ENCODE assay signal across 8 cellular contexts in the genomic region with DNA sequence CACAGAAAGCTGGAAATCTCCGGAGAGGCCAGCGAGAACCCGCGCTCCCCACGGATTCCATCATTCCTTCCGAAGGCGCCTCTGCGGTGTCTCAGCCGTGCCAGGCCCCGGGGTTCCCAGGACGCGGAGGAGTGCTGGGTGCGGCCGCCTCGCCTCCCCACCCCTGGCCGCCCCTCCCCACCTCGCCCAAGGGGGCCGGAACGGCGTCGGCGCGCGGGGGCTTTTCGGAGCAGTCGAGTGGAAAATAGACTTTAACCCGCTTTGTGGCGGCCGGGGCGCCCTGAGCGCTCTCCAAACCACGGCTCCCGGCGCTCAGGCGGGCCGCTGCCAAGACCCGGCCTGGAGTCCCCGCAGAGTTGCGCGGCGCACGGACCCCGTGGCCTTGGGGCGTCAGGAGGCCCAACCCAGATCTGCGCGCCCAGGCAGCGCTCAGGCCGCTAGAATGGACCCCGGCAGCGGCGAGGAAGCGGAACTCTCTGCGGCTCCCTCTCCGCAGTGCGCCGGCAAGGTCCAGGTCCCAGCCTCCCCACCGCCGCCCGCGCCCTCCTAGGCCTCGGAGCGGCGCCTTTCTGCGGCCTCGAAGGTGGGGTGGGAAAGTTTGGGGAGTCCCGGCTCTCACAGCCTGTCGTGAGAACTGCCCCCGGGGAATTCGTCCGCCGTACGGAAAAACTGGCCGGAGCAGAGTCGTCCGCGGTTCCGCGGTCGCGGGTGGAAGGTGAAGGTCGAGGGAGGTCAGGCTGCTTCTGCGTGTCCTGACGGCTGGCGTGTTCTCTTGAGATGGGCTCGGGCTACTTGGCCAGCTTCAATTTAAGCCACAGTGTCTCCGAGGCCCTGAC. TPM values are rescaled to one million over a fixed set of nuclear protein-coding genes. Genes with fewer than 3 reads are reported as not detected.
DNase-seq lines count a peak whose midpoint lies in the region; ATAC-seq and TF ChIP-seq lines count a peak whose summit lies in the region.

No MANE protein-coding gene starts in this region.

- TF ChIP-seq CTCF in GM10266 (IDR thresholded peaks at IDR 0.05; ENCODE audit: control insufficient read depth, insufficient read depth, low read depth, missing control alignments) (no peak), VCaP (conservative IDR thresholded peaks at IDR 0.05) (no peak), nephron (IDR thresholded peaks at IDR 0.05; ENCODE audit: unreplicated experiment in 3 of 3) (no peak)

- peaks cover 62% of the 10 kb centered on the region for H3K27me3 Mint-ChIP-seq in nephron (ENCODE audit: low read depth)

- H3K9me3 ChIP-seq in HUES64 (ENCODE audit: insufficient read depth, low read depth, low read length) = no peaks in the 10 kb centered on the region

- H3K4me3 ChIP-seq in HUES64 (ENCODE audit: low read length) = peak overlapping the region; percentile 59

- H3K9me3 Mint-ChIP-seq in nephron = no peaks in the 10 kb centered on the region

- under 1% methylated on average over 86 of the region's 86 CpGs for WGBS in HUES64

- peaks cover 30% of the 10 kb centered on the region for H3K4me1 ChIP-seq in HUES64 (ENCODE audit: insufficient read depth, low read length)

- no peaks in the 10 kb centered on the region for H3K36me3 ChIP-seq in HUES64 (ENCODE audit: insufficient read depth, low read length)

- H3K4me1 Mint-ChIP-seq in nephron = no peaks in the 10 kb centered on the region

- no peaks in the 10 kb centered on the region for H3K36me3 Mint-ChIP-seq in nephron (ENCODE audit: low read depth)

- H3K4me3 Mint-ChIP-seq in nephron = peak overlapping the region; percentile 34 to 73 (median 61)

- peak; percentile 85 for DNase-seq in GM10266 (ENCODE audit: extremely low spot score)
- DNase-seq in SHP77 treated with DMSO at 0.1 percent for 48 hours (lab: John Stamatoyannopoulos, UW) = no peak
- DNase-seq in OCI-M1 (lab: John Stamatoyannopoulos, UW) = no peak

- peaks cover 100% of the 10 kb centered on the region for H3K27me3 ChIP-seq in HUES64 (ENCODE audit: insufficient read depth, low read length)

- ATAC-seq in GM21515 (IDR thresholded peaks at IDR 0.05; ENCODE audit: unreplicated experiment) = peak; percentile 71
- ATAC-seq in esophagus mucosa = peak; percentile 67

- H3K27ac ChIP-seq in HUES64 (ENCODE audit: low read depth, low read length) (no peak overlapping the region), VCaP (peak overlapping the region; percentile 29; the same call in 1 of the 2 replicates)

- H3K9ac ChIP-seq in HUES64 (ENCODE audit: low read depth, low read length) = no peak overlapping the region

- H3K27ac Mint-ChIP-seq in nephron = no peak overlapping the region

RNA-seq across cellular contexts. Expression of gene EMX1, which starts 1.2 kb away (rescaled TPM):
- polyA plus RNA-seq in HUES64 (2013, experiment 1 of 2) = 1.7 TPM
- polyA plus RNA-seq in HUES64 (2013, experiment 2 of 2) = 1.9 TPM
- not detected for total RNA-seq in esophagus mucosa

RNA-seq across cellular contexts. Expression of gene SPR, which starts 28.9 kb away (rescaled TPM):
- polyA plus RNA-seq in HUES64 (2013, experiment 1 of 2) = 3.8 TPM
- polyA plus RNA-seq in HUES64 (2013, experiment 2 of 2) = 3.2 TPM
- 16.1 TPM for total RNA-seq in esophagus mucosa
